17 cellular contexts compared by ENCODE assay signal in the genomic region with DNA sequence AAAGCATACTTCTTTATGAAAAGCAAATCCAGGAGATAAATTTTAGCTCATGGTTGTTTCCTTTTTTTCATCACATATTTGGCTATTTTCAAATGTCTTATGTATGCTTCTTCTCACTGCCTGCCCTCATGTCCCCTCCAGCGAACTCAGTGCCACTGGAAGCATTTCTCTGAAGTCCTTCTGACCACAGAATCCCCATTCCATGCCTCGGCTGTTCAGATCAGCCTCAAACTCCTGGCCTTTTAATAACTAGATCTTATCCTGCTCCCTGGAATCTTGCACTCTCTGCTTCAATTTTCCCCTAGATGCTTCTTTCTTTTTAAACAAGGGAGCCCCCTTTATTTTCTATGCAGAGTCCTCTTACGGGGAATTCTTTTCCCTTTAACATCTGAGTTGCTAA. TPM values are rescaled to one million over a fixed set of nuclear protein-coding genes. Genes with fewer than 3 reads are reported as not detected.
A peak's percentile ranks its signal among the peaks of the same experiment; 100 is the strongest.
DNase-seq lines count a peak whose midpoint lies in the region; ATAC-seq and TF ChIP-seq lines count a peak whose summit lies in the region.
"Had no signal": no experiment of that assay in that cellular context is flagged by ENCODE, and none has a peak within 500 bp of the region (broad histone marks: within the 10 kb centered on the region; RNA-seq: fewer than 3 reads in every experiment).

No MANE protein-coding gene starts in this region.

- H3K27ac Mint-ChIP-seq in WTC11: peak overlapping the region; percentile 98
- H3K27ac Mint-ChIP-seq: CD4-positive, CD25-positive, alpha-beta regulatory T cell; memory B cell; T-helper 1 cell treated with Interleukin-12 subunit alpha and Interleukin-12 subunit beta and Interleukin-4 antibody, amounts not matched to agents 30 μg/mL and 1 μg/mL, for 36 hours had no signal

- peak overlapping the region; percentile 82 for H3K4me3 Mint-ChIP-seq in WTC11
- H3K4me3 Mint-ChIP-seq: CD4-positive, CD25-positive, alpha-beta regulatory T cell; memory B cell; T-helper 1 cell treated with Interleukin-12 subunit alpha and Interleukin-12 subunit beta and Interleukin-4 antibody, amounts not matched to agents 30 μg/mL and 1 μg/mL, for 36 hours had no signal

- H3K9ac ChIP-seq in iPS-20b (ENCODE audit: low read depth, low read length): peak overlapping the region; percentile 55; the same call in 1 of the 2 replicates
- H3K9ac ChIP-seq in smooth muscle cell (ENCODE audit: low read depth): no peak overlapping the region
- H3K9ac ChIP-seq: parathyroid adenoma had no signal

- H3K4me1 Mint-ChIP-seq in WTC11: peaks cover 82% of the 10 kb centered on the region
- H3K4me1 Mint-ChIP-seq: memory B cell had no signal

- no peaks in the 10 kb centered on the region for H3K9me3 Mint-ChIP-seq in WTC11
- H3K9me3 Mint-ChIP-seq: memory B cell; T-helper 1 cell treated with Interleukin-12 subunit alpha and Interleukin-12 subunit beta and Interleukin-4 antibody, amounts not matched to agents 30 μg/mL and 1 μg/mL, for 36 hours had no signal

- peaks cover 22% of the 10 kb centered on the region for H3K36me3 Mint-ChIP-seq in WTC11
- H3K36me3 Mint-ChIP-seq: CD4-positive, CD25-positive, alpha-beta regulatory T cell; memory B cell had no signal

- H4K20me1 ChIP-seq in smooth muscle cell (ENCODE audit: low read depth): peaks cover 38% of the 10 kb centered on the region

- H3K4me3 ChIP-seq in iPS-20b (ENCODE audit: low read length): peak overlapping the region; percentile 66; the same call in 1 of the 2 replicates
- no peak overlapping the region for H3K4me3 ChIP-seq in smooth muscle cell

- no peak for TF ChIP-seq CTCF in WTC11 (IDR thresholded peaks at IDR 0.05)
- no peak for TF ChIP-seq CTCF in smooth muscle cell (IDR thresholded peaks at IDR 0.05; ENCODE audit: borderline replicate concordance, insufficient read depth, poor library complexity, severe bottlenecking)

- H3K4me1 ChIP-seq in iPS-20b (ENCODE audit: insufficient read depth, low read length) (peaks cover 24% of the 10 kb centered on the region), smooth muscle cell (ENCODE audit: low read depth) (peaks cover 35% of the 10 kb centered on the region)

- peak overlapping the region; percentile 88 for H3K4me2 ChIP-seq in smooth muscle cell

- H3F3A ChIP-seq in smooth muscle cell (ENCODE audit: low read depth): peaks cover 23% of the 10 kb centered on the region

- H3K79me2 ChIP-seq in smooth muscle cell (ENCODE audit: low read depth): peaks cover 5% of the 10 kb centered on the region
- H3K79me2 ChIP-seq: parathyroid adenoma had no signal

- POLR2A ChIA-PET in WTC11 (lab: Charles Lee): interaction anchor here (1.1 to 1.9 kb wide), 3 partner anchors 10 to 19 kb away, joined by 4 to 21 read pairs (median 4); a partner anchor contains a TSS

- no peaks in the 10 kb centered on the region for H3K27me3 Mint-ChIP-seq in WTC11 (ENCODE audit: low read depth)

- no peak overlapping the region for H2AFZ ChIP-seq in smooth muscle cell (ENCODE audit: low read depth)
- H2AFZ ChIP-seq: parathyroid adenoma had no signal

- 27% methylated on average over 3 of the region's 3 CpGs for WGBS in smooth muscle cell (ENCODE audit: low lambda C conversion rate)

- H3K36me3 ChIP-seq in iPS-20b (ENCODE audit: insufficient read depth, low read depth, low read length) (peaks cover under 1% of the 10 kb centered on the region; the same call in 1 of the 2 replicates), smooth muscle cell (ENCODE audit: low read depth) (no peaks in the 10 kb centered on the region)

- no peaks in the 10 kb centered on the region for H3K9me3 ChIP-seq in iPS-20b (ENCODE audit: insufficient read depth, low read depth, low read length)
- H3K9me3 ChIP-seq in smooth muscle cell (replicated peaks; ENCODE audit: low read depth): no peaks in the 10 kb centered on the region

- H3K27me3 ChIP-seq in iPS-20b (ENCODE audit: insufficient read depth, low read length) (peaks cover 55% of the 10 kb centered on the region), smooth muscle cell (ENCODE audit: low read depth) (no peaks in the 10 kb centered on the region)
- H3K27me3 ChIP-seq: brain microvascular endothelial cell had no signal

- H3K27ac ChIP-seq in iPS-20b (ENCODE audit: low read length) (no peak overlapping the region), smooth muscle cell (ENCODE audit: low read depth) (peak overlapping the region; percentile 30)
- H3K27ac ChIP-seq: brain microvascular endothelial cell, parathyroid adenoma had no signal

- peak; percentile 77 for DNase-seq in DMS 273 (lab: John Stamatoyannopoulos, UW; ENCODE audit: unreplicated experiment)
- no peak for DNase-seq in DMS 273 treated with DMSO at 0.1 percent for 48 hours (lab: John Stamatoyannopoulos, UW)
- DNase-seq in WTC11 (ENCODE audit: low spot score): no peak
- DNase-seq in smooth muscle cell (lab: John Stamatoyannopoulos, UW; ENCODE audit: unreplicated experiment): no peak
- DNase-seq in activated naive CD4-positive, alpha-beta T cell treated with Interleukin-2 at 50 U/mL for 16 hours: no peak
- DNase-seq: activated CD4-positive, CD25-positive, alpha-beta regulatory T cell; activated gamma-delta T cell; CD4-positive, CD25-positive, alpha-beta regulatory T cell; effector CD4-positive, alpha-beta T cell; stimulated activated CD4-positive, alpha-beta T cell treated with anti-CD3 and anti-CD28 coated beads, Interleukin-15, amount 100 ng/mL, for 24 hours had no signal

- ATAC-seq in WTC11: no peak
- no peak for ATAC-seq in HG02870 (IDR thresholded peaks at IDR 0.05; ENCODE audit: unreplicated experiment)
- ATAC-seq in HG03432 (IDR thresholded peaks at IDR 0.05; ENCODE audit: unreplicated experiment): no peak

- CTCF ChIA-PET in WTC11 (lab: Charles Lee): interaction anchor here (0.9 to 3.7 kb wide), 13 partner anchors 10 to 155 kb away, joined by 3 to 30 read pairs (median 6); a partner anchor contains a TSS

TF ChIP-seq in WTC11, 78 proteins besides CTCF, POLR2A, EP300 and RAD21:
- TF ChIP-seq, protein P1, sequence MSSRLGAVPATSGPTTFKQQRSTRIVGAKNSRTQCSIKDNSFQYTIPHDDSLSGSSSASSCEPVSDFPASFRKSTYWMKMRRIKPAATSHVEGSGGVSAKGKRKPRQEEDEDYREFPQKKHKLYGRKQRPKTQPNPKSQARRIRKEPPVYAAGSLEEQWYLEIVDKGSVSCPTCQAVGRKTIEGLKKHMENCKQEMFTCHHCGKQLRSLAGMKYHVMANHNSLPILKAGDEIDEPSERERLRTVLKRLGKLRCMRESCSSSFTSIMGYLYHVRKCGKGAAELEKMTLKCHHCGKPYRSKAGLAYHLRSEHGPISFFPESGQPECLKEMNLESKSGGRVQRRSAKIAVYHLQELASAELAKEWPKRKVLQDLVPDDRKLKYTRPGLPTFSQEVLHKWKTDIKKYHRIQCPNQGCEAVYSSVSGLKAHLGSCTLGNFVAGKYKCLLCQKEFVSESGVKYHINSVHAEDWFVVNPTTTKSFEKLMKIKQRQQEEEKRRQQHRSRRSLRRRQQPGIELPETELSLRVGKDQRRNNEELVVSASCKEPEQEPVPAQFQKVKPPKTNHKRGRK (CRISPR knock-in tag; IDR thresholded peaks at IDR 0.05; ENCODE audit: borderline replicate concordance): no peak
- no peak for TF ChIP-seq RELA (CRISPR knock-in tag; IDR thresholded peaks at IDR 0.05; ENCODE audit: borderline replicate concordance)
- no peak for TF ChIP-seq GTF2I (CRISPR knock-in tag; conservative IDR thresholded peaks at IDR 0.05)
- no peak for TF ChIP-seq NFATC4 (CRISPR knock-in tag; IDR thresholded peaks at IDR 0.05)
- TF ChIP-seq, protein P2, sequence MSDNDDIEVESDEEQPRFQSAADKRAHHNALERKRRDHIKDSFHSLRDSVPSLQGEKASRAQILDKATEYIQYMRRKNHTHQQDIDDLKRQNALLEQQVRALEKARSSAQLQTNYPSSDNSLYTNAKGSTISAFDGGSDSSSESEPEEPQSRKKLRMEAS (CRISPR knock-in tag; IDR thresholded peaks at IDR 0.05): no peak
- TF ChIP-seq, protein P3, sequence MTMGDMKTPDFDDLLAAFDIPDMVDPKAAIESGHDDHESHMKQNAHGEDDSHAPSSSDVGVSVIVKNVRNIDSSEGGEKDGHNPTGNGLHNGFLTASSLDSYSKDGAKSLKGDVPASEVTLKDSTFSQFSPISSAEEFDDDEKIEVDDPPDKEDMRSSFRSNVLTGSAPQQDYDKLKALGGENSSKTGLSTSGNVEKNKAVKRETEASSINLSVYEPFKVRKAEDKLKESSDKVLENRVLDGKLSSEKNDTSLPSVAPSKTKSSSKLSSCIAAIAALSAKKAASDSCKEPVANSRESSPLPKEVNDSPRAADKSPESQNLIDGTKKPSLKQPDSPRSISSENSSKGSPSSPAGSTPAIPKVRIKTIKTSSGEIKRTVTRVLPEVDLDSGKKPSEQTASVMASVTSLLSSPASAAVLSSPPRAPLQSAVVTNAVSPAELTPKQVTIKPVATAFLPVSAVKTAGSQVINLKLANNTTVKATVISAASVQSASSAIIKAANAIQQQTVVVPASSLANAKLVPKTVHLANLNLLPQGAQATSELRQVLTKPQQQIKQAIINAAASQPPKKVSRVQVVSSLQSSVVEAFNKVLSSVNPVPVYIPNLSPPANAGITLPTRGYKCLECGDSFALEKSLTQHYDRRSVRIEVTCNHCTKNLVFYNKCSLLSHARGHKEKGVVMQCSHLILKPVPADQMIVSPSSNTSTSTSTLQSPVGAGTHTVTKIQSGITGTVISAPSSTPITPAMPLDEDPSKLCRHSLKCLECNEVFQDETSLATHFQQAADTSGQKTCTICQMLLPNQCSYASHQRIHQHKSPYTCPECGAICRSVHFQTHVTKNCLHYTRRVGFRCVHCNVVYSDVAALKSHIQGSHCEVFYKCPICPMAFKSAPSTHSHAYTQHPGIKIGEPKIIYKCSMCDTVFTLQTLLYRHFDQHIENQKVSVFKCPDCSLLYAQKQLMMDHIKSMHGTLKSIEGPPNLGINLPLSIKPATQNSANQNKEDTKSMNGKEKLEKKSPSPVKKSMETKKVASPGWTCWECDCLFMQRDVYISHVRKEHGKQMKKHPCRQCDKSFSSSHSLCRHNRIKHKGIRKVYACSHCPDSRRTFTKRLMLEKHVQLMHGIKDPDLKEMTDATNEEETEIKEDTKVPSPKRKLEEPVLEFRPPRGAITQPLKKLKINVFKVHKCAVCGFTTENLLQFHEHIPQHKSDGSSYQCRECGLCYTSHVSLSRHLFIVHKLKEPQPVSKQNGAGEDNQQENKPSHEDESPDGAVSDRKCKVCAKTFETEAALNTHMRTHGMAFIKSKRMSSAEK (CRISPR knock-in tag; IDR thresholded peaks at IDR 0.05; ENCODE audit: borderline replicate concordance): no peak
- TF ChIP-seq KAT7 (CRISPR knock-in tag; IDR thresholded peaks at IDR 0.05; ENCODE audit: borderline replicate concordance): no peak
- TF ChIP-seq SMAD3 (CRISPR knock-in tag; IDR thresholded peaks at IDR 0.05; ENCODE audit: borderline replicate concordance): no peak

RNA-seq across cellular contexts. Expression of a gene that starts 10.1 kb away (rescaled TPM):
- 52.9 to 71.3 TPM (median 62.1 TPM) in 3 replicates for total RNA-seq in WTC11 (2021)
- 29.8 and 51.8 TPM in 2 replicates for total RNA-seq in smooth muscle cell
- polyA plus RNA-seq in smooth muscle cell: 23.3 and 32.6 TPM in 2 replicates
- total RNA-seq: CD4-positive, CD25-positive, alpha-beta regulatory T cell had no signal
